In genomic region chr13:27621366-27622101, GRCh38 we compare ENCODE assay signal across 8 cellular contexts. TPM values are rescaled to one million over a fixed set of nuclear protein-coding genes. Genes with fewer than 3 reads are reported as not detected.
DNase-seq lines count a peak whose midpoint lies in the region; ATAC-seq, FAIRE-seq and TF ChIP-seq lines count a peak whose summit lies in the region.

Gene POLR1D (plus strand): TSS chr13:27621892. CDS start chr13:27621984, 92 bp downstream.

- H3K27ac ChIP-seq in esophagus muscularis mucosa (replicated peaks in 1 of 4) (peak within 1 kb of the TSS; percentile 98 to 99 (median 98)), muscle layer of duodenum (ENCODE audit: low read length) (peak within 1 kb of the TSS; percentile 93)

- no peak for FAIRE-seq in RCC 7860 (lab: Jason Lieb, UNC)

- intact Hi-C loops in esophagus muscularis mucosa (cut with DNase I) = loop anchor here (5.0 to 10.0 kb wide), 2 partner anchors 169 to 197 kb away; partner anchors contain the start of genes GTF3A and MTIF3

- TF ChIP-seq EP300 in esophagus muscularis mucosa (IDR thresholded peaks at IDR 0.05) = no peak

- WGBS in esophagus muscularis mucosa = 0% methylated on average over 13 of the region's 71 CpGs

- H3K9me3 ChIP-seq in esophagus muscularis mucosa (no peaks in the 10 kb centered on the region), muscle layer of duodenum (ENCODE audit: control insufficient read depth in 1 of 2, low read length in 2 of 2) (no peaks in the 10 kb centered on the region)

- TF ChIP-seq CTCF in esophagus muscularis mucosa (IDR thresholded peaks at IDR 0.05) = no peak

- ATAC-seq in GM21447 (IDR thresholded peaks at IDR 0.05; ENCODE audit: unreplicated experiment) = peak; percentile 42

- peak; percentile 22 for TF ChIP-seq POLR2A in esophagus muscularis mucosa (IDR thresholded peaks at IDR 0.05; ENCODE audit: low read depth)

- no peaks in the 10 kb centered on the region for H3K27me3 ChIP-seq in esophagus muscularis mucosa
- H3K27me3 ChIP-seq in muscle layer of duodenum (ENCODE audit: low read depth, low read length) = no peaks in the 10 kb centered on the region

- H3K4me1 ChIP-seq in esophagus muscularis mucosa = peaks cover 30 to 51% (median 47%) of the 10 kb centered on the region in 4 donors
- H3K4me1 ChIP-seq in muscle layer of duodenum (ENCODE audit: control insufficient read depth in 1 of 2, insufficient read depth in 2 of 2, low read length in 2 of 2) = peaks cover 11 to 20% of the 10 kb centered on the region in 2 donors

- H3K4me3 ChIP-seq in esophagus muscularis mucosa = peak within 1 kb of the TSS; percentile 78 to 95 (median 88)
- H3K4me3 ChIP-seq in muscle layer of duodenum (ENCODE audit: low read depth in 1 of 2, low read length in 2 of 2) = peak within 1 kb of the TSS; percentile 86 to 88

- DNase-seq in DMS 273 treated with DMSO at 0.1 percent for 48 hours (lab: John Stamatoyannopoulos, UW) = peak; percentile 16
- DNase-seq in HuH-7 (ENCODE audit: low spot score) = peak; percentile 69
- DNase-seq in RCC 7860 (ENCODE audit: low spot score) = peak; percentile 53
- peak; percentile 83 to 86 for DNase-seq in activated T-cell treated with anti-CD3 and anti-CD28 coated beads, Interleukin-2, amount 50 U/mL, for 48 hours
- no peak for DNase-seq in esophagus muscularis mucosa (ENCODE audit: extremely low spot score)
- peak; percentile 80 to 82 for DNase-seq in stimulated activated CD8-positive, alpha-beta memory T cell treated with anti-CD3 and anti-CD28 coated beads, Interleukin-7, amount 100 ng/mL, for 4 hours (ENCODE audit: low read depth in 2 of 2)

- peaks cover 0 to 12% (median 4%) of the 10 kb centered on the region in 4 donors for H3K36me3 ChIP-seq in esophagus muscularis mucosa
- peaks cover 0 to 7% of the 10 kb centered on the region in 2 donors for H3K36me3 ChIP-seq in muscle layer of duodenum (ENCODE audit: control insufficient read depth in 1 of 2, insufficient read depth in 2 of 2, low read length in 2 of 2)

RNA-seq across cellular contexts. Expression of gene POLR1D, which starts in this region (rescaled TPM):
- 100 to 1,000 TPM; 110 to 148 (median 124) TPM for total RNA-seq in esophagus muscularis mucosa
